ENCODE assay signal across 9 cellular contexts in the genomic region with DNA sequence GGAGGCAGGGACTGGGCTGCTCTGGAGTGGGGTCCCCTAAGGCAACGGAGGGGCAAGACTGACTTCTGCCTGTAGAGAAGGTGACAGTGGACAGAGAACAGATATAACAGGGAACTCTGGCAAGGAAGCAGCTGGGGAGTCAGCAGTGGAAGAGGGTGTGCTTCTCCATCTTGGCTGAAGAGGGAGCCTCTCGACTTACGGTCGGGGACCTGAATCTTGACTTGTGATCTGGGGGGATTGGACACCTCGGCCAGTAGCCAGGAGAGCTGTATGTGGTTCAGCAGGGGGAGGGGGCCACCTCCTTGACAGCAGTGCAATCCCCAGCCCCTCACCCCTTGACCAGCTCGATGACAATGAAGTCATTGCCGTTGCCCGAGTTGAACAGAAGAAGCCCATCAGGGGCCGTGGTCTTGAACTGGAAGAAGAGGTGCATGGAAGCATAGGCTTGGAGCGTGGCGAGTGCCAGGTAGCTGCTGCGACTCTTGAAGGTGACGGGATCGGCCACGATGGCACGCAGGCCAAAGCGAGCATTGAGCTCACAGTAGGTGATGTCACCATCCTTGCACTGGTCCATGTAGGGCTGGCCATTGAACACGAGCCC.
A peak's percentile ranks its signal among the peaks of the same experiment; 100 is the strongest.
DNase-seq lines count a peak whose midpoint lies in the region; ATAC-seq, FAIRE-seq and TF ChIP-seq lines count a peak whose summit lies in the region.
"Had no signal": no experiment of that assay in that cellular context is flagged by ENCODE, and none has a peak within 500 bp of the region (broad histone marks: within the 10 kb centered on the region; RNA-seq: fewer than 3 reads in every experiment).

No MANE protein-coding gene starts in this region.

- no peaks in the 10 kb centered on the region for H3K9me1 ChIP-seq in keratinocyte (ENCODE audit: control insufficient read depth, extremely low read depth, insufficient read depth, low read length)

- H3K36me3 ChIP-seq in keratinocyte (ENCODE audit: control insufficient read depth in 2 of 2, extremely low read depth in 1 of 2, insufficient read depth in 2 of 2, low read length in 2 of 2): no peaks in the 10 kb centered on the region
- H3K36me3 ChIP-seq in MG63: no peaks in the 10 kb centered on the region

- DNase-seq in AG09309 (ENCODE audit: low read depth) (no peak), GM18507 (ENCODE audit: extremely low spot score, insufficient read length, low read depth) (no peak), keratinocyte (ENCODE audit: low read depth, low spot score) (no peak), MG63 (no peak)
- no peak for DNase-seq in activated T-cell treated with anti-CD3 and anti-CD28 coated beads, Interleukin-2, amount 50 U/mL, for 48 hours
- no peak for DNase-seq in activated CD4-positive, alpha-beta T cell treated with anti-CD3 and anti-CD28 coated beads, Interleukin-2, amount 50 U/mL, for 48 hours

- no peak overlapping the region for H3K27ac ChIP-seq in keratinocyte (ENCODE audit: control insufficient read depth, insufficient read depth, low read length)

- peak; percentile 79 for FAIRE-seq in GM18507 (lab: Jason Lieb, UNC)
- FAIRE-seq in keratinocyte (lab: Jason Lieb, UNC): peak; percentile 74
- FAIRE-seq: GM19239 had no signal

- peak; percentile 66 for TF ChIP-seq CTCF in AG09309 (IDR thresholded peaks at IDR 0.05; ENCODE audit: control insufficient read depth, insufficient read depth, low read depth, low read length, missing control alignments)
- TF ChIP-seq CTCF in keratinocyte (optimal IDR thresholded peaks at IDR 0.05 in 1 of 3, IDR thresholded peaks at IDR 0.05 in 1 of 3, conservative IDR thresholded peaks at IDR 0.05 in 1 of 3; ENCODE audit: extremely low read depth in 1 of 3, insufficient read depth in 2 of 3, low read length in 3 of 3): peak; percentile 70 to 80 (median 78)

- H3K9ac ChIP-seq in keratinocyte (ENCODE audit: control insufficient read depth, extremely low read depth, insufficient read depth, low read length): no peak overlapping the region

- ATAC-seq in SK-N-SH treated with all-trans-retinoic acid at 6 μM for 48 hours: peak; percentile 30; the same call in 2 of the 3 replicates
- no peak for ATAC-seq in GM21367 (IDR thresholded peaks at IDR 0.05; ENCODE audit: unreplicated experiment)

- H3K4me3 ChIP-seq in AG09309 (ENCODE audit: control insufficient read depth, low read depth, low read length): no peak overlapping the region
- H3K4me3 ChIP-seq in keratinocyte (ENCODE audit: control insufficient read depth in 2 of 3, extremely low read depth in 1 of 3, insufficient read depth in 2 of 3, low read depth in 1 of 3, low read length in 3 of 3): no peak overlapping the region
- H3K4me3 ChIP-seq in MG63: no peak overlapping the region

- H3K9me3 ChIP-seq in keratinocyte (ENCODE audit: control insufficient read depth, low read depth, low read length) (no peaks in the 10 kb centered on the region), MG63 (no peaks in the 10 kb centered on the region)

- H3K27me3 ChIP-seq in keratinocyte (ENCODE audit: control insufficient read depth, extremely low read depth, insufficient read depth, low read length) (peaks cover 19% of the 10 kb centered on the region), MG63 (no peaks in the 10 kb centered on the region)

- no peak overlapping the region for H3K4me2 ChIP-seq in keratinocyte (ENCODE audit: control insufficient read depth, extremely low read depth, insufficient read depth, low read depth, low read length)

- H3K4me1 ChIP-seq in keratinocyte (ENCODE audit: control insufficient read depth, extremely low read depth, insufficient read depth, low read length): no peaks in the 10 kb centered on the region

- H4K20me1 ChIP-seq in keratinocyte (ENCODE audit: control insufficient read depth, extremely low read depth, insufficient read depth, low read length): no peaks in the 10 kb centered on the region

- H2AFZ ChIP-seq in keratinocyte (ENCODE audit: control insufficient read depth, low read length): no peak overlapping the region

- no peaks in the 10 kb centered on the region for H3K79me2 ChIP-seq in keratinocyte (ENCODE audit: control insufficient read depth, insufficient read depth, low read length)

- dilution Hi-C loops in keratinocyte (cut with MboI; ENCODE audit: extremely low pct_ligation_motif_present, low sequenced_read_pairs): no loop called here

TF ChIP-seq in SK-N-SH treated with all-trans-retinoic acid at 6 μM for 48 hours, 23 proteins besides CTCF, POLR2A, EP300 and RAD21:
- TF ChIP-seq TOX (CRISPR knock-in tag; IDR thresholded peaks at IDR 0.05; ENCODE audit: borderline replicate concordance) (no peak), ZFP3 (CRISPR knock-in tag; IDR thresholded peaks at IDR 0.05) (no peak), OSR1 (CRISPR knock-in tag; IDR thresholded peaks at IDR 0.05) (no peak), ZNF70 (CRISPR knock-in tag; IDR thresholded peaks at IDR 0.05) (no peak), CSRNP3 (CRISPR knock-in tag; IDR thresholded peaks at IDR 0.05) (no peak), BACH2 (CRISPR knock-in tag; IDR thresholded peaks at IDR 0.05; ENCODE audit: borderline replicate concordance) (no peak), SNAI2 (CRISPR knock-in tag; IDR thresholded peaks at IDR 0.05) (no peak), ARNTL (CRISPR knock-in tag; IDR thresholded peaks at IDR 0.05; ENCODE audit: borderline replicate concordance, low read depth) (no peak), PATZ1 (CRISPR knock-in tag; IDR thresholded peaks at IDR 0.05; ENCODE audit: borderline replicate concordance) (no peak)
- TF ChIP-seq, protein P1, sequence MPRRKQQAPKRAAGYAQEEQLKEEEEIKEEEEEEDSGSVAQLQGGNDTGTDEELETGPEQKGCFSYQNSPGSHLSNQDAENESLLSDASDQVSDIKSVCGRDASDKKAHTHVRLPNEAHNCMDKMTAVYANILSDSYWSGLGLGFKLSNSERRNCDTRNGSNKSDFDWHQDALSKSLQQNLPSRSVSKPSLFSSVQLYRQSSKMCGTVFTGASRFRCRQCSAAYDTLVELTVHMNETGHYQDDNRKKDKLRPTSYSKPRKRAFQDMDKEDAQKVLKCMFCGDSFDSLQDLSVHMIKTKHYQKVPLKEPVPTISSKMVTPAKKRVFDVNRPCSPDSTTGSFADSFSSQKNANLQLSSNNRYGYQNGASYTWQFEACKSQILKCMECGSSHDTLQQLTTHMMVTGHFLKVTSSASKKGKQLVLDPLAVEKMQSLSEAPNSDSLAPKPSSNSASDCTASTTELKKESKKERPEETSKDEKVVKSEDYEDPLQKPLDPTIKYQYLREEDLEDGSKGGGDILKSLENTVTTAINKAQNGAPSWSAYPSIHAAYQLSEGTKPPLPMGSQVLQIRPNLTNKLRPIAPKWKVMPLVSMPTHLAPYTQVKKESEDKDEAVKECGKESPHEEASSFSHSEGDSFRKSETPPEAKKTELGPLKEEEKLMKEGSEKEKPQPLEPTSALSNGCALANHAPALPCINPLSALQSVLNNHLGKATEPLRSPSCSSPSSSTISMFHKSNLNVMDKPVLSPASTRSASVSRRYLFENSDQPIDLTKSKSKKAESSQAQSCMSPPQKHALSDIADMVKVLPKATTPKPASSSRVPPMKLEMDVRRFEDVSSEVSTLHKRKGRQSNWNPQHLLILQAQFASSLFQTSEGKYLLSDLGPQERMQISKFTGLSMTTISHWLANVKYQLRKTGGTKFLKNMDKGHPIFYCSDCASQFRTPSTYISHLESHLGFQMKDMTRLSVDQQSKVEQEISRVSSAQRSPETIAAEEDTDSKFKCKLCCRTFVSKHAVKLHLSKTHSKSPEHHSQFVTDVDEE (CRISPR knock-in tag; IDR thresholded peaks at IDR 0.05): no peak
TF ChIP-seq in SK-N-SH treated with all-trans-retinoic acid at 6 μM for 48 hours: peak in this region for 0.
